In the genomic region with DNA sequence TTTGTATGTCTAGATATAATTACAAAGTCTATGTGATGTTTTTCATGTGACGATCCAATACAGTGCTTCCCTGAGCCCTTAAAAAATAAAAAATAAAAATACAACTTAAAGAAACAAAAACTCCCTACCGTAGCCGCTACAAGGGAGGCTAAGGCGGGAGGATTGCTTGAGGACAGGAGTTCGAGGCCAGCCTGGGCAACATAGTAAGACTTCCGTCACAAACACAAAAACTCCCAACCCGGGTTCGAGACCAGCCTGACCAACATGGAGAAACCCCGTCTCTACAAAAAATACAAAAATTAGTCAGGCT, we compare ENCODE assay signal across 1 cellular context.
TF ChIP-seq lines count a peak whose summit lies in the region.

No MANE protein-coding gene starts in this region.

TF ChIP-seq in SK-N-SH treated with all-trans-retinoic acid at 6 μM for 48 hours, 23 proteins besides CTCF, POLR2A, EP300 and RAD21 (continued from another document):
- TF ChIP-seq, protein P1, sequence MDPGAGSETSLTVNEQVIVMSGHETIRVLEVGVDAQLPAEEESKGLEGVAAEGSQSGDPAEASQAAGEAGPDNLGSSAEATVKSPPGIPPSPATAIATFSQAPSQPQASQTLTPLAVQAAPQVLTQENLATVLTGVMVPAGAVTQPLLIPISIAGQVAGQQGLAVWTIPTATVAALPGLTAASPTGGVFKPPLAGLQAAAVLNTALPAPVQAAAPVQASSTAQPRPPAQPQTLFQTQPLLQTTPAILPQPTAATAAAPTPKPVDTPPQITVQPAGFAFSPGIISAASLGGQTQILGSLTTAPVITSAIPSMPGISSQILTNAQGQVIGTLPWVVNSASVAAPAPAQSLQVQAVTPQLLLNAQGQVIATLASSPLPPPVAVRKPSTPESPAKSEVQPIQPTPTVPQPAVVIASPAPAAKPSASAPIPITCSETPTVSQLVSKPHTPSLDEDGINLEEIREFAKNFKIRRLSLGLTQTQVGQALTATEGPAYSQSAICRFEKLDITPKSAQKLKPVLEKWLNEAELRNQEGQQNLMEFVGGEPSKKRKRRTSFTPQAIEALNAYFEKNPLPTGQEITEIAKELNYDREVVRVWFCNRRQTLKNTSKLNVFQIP (CRISPR knock-in tag; IDR thresholded peaks at IDR 0.05; ENCODE audit: borderline replicate concordance, low read depth) = no peak
- TF ChIP-seq ISL1 (CRISPR knock-in tag; IDR thresholded peaks at IDR 0.05) = no peak
- TF ChIP-seq ZNF70 (CRISPR knock-in tag; IDR thresholded peaks at IDR 0.05) = no peak
- no peak for TF ChIP-seq ZNF8 (CRISPR knock-in tag; IDR thresholded peaks at IDR 0.05)
- no peak for TF ChIP-seq OSR1 (CRISPR knock-in tag; IDR thresholded peaks at IDR 0.05)
- TF ChIP-seq ESRRG (CRISPR knock-in tag; IDR thresholded peaks at IDR 0.05) = no peak
- TF ChIP-seq, protein P2, sequence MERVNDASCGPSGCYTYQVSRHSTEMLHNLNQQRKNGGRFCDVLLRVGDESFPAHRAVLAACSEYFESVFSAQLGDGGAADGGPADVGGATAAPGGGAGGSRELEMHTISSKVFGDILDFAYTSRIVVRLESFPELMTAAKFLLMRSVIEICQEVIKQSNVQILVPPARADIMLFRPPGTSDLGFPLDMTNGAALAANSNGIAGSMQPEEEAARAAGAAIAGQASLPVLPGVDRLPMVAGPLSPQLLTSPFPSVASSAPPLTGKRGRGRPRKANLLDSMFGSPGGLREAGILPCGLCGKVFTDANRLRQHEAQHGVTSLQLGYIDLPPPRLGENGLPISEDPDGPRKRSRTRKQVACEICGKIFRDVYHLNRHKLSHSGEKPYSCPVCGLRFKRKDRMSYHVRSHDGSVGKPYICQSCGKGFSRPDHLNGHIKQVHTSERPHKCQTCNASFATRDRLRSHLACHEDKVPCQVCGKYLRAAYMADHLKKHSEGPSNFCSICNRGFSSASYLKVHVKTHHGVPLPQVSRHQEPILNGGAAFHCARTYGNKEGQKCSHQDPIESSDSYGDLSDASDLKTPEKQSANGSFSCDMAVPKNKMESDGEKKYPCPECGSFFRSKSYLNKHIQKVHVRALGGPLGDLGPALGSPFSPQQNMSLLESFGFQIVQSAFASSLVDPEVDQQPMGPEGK (CRISPR knock-in tag; IDR thresholded peaks at IDR 0.05; ENCODE audit: borderline replicate concordance) = no peak
- TF ChIP-seq ARNTL (CRISPR knock-in tag; IDR thresholded peaks at IDR 0.05; ENCODE audit: borderline replicate concordance, low read depth) = no peak
- TF ChIP-seq BACH2 (CRISPR knock-in tag; IDR thresholded peaks at IDR 0.05; ENCODE audit: borderline replicate concordance) = no peak
- TF ChIP-seq TOX (CRISPR knock-in tag; IDR thresholded peaks at IDR 0.05; ENCODE audit: borderline replicate concordance) = no peak
- no peak for TF ChIP-seq TCF4 (CRISPR knock-in tag; IDR thresholded peaks at IDR 0.05; ENCODE audit: borderline replicate concordance)
- TF ChIP-seq, protein P3, sequence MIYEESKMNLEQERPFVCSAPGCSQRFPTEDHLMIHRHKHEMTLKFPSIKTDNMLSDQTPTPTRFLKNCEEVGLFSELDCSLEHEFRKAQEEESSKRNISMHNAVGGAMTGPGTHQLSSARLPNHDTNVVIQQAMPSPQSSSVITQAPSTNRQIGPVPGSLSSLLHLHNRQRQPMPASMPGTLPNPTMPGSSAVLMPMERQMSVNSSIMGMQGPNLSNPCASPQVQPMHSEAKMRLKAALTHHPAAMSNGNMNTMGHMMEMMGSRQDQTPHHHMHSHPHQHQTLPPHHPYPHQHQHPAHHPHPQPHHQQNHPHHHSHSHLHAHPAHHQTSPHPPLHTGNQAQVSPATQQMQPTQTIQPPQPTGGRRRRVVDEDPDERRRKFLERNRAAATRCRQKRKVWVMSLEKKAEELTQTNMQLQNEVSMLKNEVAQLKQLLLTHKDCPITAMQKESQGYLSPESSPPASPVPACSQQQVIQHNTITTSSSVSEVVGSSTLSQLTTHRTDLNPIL (CRISPR knock-in tag; IDR thresholded peaks at IDR 0.05; ENCODE audit: low read depth) = no peak
- TF ChIP-seq, protein P4, sequence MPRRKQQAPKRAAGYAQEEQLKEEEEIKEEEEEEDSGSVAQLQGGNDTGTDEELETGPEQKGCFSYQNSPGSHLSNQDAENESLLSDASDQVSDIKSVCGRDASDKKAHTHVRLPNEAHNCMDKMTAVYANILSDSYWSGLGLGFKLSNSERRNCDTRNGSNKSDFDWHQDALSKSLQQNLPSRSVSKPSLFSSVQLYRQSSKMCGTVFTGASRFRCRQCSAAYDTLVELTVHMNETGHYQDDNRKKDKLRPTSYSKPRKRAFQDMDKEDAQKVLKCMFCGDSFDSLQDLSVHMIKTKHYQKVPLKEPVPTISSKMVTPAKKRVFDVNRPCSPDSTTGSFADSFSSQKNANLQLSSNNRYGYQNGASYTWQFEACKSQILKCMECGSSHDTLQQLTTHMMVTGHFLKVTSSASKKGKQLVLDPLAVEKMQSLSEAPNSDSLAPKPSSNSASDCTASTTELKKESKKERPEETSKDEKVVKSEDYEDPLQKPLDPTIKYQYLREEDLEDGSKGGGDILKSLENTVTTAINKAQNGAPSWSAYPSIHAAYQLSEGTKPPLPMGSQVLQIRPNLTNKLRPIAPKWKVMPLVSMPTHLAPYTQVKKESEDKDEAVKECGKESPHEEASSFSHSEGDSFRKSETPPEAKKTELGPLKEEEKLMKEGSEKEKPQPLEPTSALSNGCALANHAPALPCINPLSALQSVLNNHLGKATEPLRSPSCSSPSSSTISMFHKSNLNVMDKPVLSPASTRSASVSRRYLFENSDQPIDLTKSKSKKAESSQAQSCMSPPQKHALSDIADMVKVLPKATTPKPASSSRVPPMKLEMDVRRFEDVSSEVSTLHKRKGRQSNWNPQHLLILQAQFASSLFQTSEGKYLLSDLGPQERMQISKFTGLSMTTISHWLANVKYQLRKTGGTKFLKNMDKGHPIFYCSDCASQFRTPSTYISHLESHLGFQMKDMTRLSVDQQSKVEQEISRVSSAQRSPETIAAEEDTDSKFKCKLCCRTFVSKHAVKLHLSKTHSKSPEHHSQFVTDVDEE (CRISPR knock-in tag; IDR thresholded peaks at IDR 0.05) = no peak
- TF ChIP-seq GLIS3 (CRISPR knock-in tag; IDR thresholded peaks at IDR 0.05) = no peak
